27 cellular contexts compared by ENCODE assay signal in genomic region chr16:48833461-48833860, GRCh38.
DNase-seq lines count a peak whose midpoint lies in the region; ATAC-seq, FAIRE-seq and TF ChIP-seq lines count a peak whose summit lies in the region.
"Had no signal": no experiment of that assay in that cellular context is flagged by ENCODE, and none has a peak within 500 bp of the region (broad histone marks: within the 10 kb centered on the region; RNA-seq: fewer than 3 reads in every experiment).

No MANE protein-coding gene starts in this region.

- TF ChIP-seq POLR2A in HepG2 (IDR thresholded peaks at IDR 0.05; ENCODE audit: insufficient read depth in 1 of 2, low read depth in 2 of 2, low read length in 2 of 2): no peak
- no peak for TF ChIP-seq POLR2A in right lobe of liver (IDR thresholded peaks at IDR 0.05)
- TF ChIP-seq POLR2A in vagina (IDR thresholded peaks at IDR 0.05): no peak

- no peaks in the 10 kb centered on the region for H4K20me1 ChIP-seq in HepG2 (ENCODE audit: insufficient read depth, low read length)
- H4K20me1 ChIP-seq: BLaER1 treated with 17β-estradiol and CSF1 and Interleukin-3, amounts not matched to agents 10 nM and 100 nM had no signal

- intact Hi-C loops in HepG2 (cut with micrococcal nuclease; ENCODE audit: unreplicated experiment): no loop called here
- intact Hi-C loops in right lobe of liver (cut with DNase I): no loop called here
- intact Hi-C loops in head of caudate nucleus (cut with DNase I): no loop called here
- intact Hi-C loops in vagina (cut with DNase I): no loop called here

- H3K27ac ChIP-seq in HepG2 (ENCODE audit: extremely low read length, insufficient read depth, low read length) (no peak overlapping the region), right lobe of liver (no peak overlapping the region), endodermal cell (ENCODE audit: low read depth, low read length) (no peak overlapping the region), vagina (no peak overlapping the region)
- H3K27ac ChIP-seq: A549; BLaER1 treated with 17β-estradiol and CSF1 and Interleukin-3, amounts not matched to agents 10 nM and 100 nM; GM23248 had no signal

- no peaks in the 10 kb centered on the region for H3K9me3 Mint-ChIP-seq in endodermal cell
- H3K9me3 Mint-ChIP-seq: H9 had no signal

- no peaks in the 10 kb centered on the region for H3K36me3 Mint-ChIP-seq in endodermal cell (ENCODE audit: low read depth)
- H3K36me3 Mint-ChIP-seq: CD14-positive monocyte; CD8-positive, alpha-beta memory T cell had no signal

- POLR2A ChIA-PET in HepG2 (lab: Yijun Ruan, JAX): no interaction called here

- FAIRE-seq in HepG2 (lab: Jason Lieb, UNC) (no peak), urothelium cell line (lab: Jason Lieb, UNC) (peak; percentile 13)
- FAIRE-seq: A549, GM12891, GM18507 had no signal

- TF ChIP-seq CTCF in HepG2 (CRISPR knock-in tag; IDR thresholded peaks at IDR 0.05) (no peak), right lobe of liver (IDR thresholded peaks at IDR 0.05) (no peak), endodermal cell (conservative IDR thresholded peaks at IDR 0.05) (no peak), vagina (IDR thresholded peaks at IDR 0.05) (no peak)

- H3K36me3 ChIP-seq in HepG2 (replicated peaks in 1 of 2; ENCODE audit: control insufficient read depth in 1 of 2, insufficient read depth in 2 of 2, low read length in 2 of 2) (no peaks in the 10 kb centered on the region), right lobe of liver (no peaks in the 10 kb centered on the region), endodermal cell (ENCODE audit: control insufficient read depth, insufficient read depth, low read length) (no peaks in the 10 kb centered on the region), vagina (no peaks in the 10 kb centered on the region)
- H3K36me3 ChIP-seq: BE2C; BLaER1 treated with 17β-estradiol and CSF1 and Interleukin-3, amounts not matched to agents 10 nM and 100 nM had no signal

- H3K9me3 ChIP-seq in HepG2 (ENCODE audit: low read length) (no peaks in the 10 kb centered on the region), right lobe of liver (no peaks in the 10 kb centered on the region), endodermal cell (ENCODE audit: control insufficient read depth, low read length) (no peaks in the 10 kb centered on the region), vagina (no peaks in the 10 kb centered on the region)
- H3K9me3 ChIP-seq: A549; BE2C; BLaER1 treated with 17β-estradiol and CSF1 and Interleukin-3, amounts not matched to agents 10 nM and 100 nM had no signal

- H3K4me3 ChIP-seq in HepG2 (replicated peaks in 1 of 3; ENCODE audit: insufficient read depth in 1 of 3, low read depth in 2 of 3, low read length in 3 of 3): no peak overlapping the region
- no peak overlapping the region for H3K4me3 ChIP-seq in right lobe of liver
- no peak overlapping the region for H3K4me3 ChIP-seq in endodermal cell (ENCODE audit: low read length)
- no peak overlapping the region for H3K4me3 ChIP-seq in vagina
- H3K4me3 ChIP-seq: A549; BLaER1 treated with 17β-estradiol and CSF1 and Interleukin-3, amounts not matched to agents 10 nM and 100 nM; GM23248 had no signal

- ATAC-seq in HepG2 (no peak), right lobe of liver (no peak)
- ATAC-seq: A549, HCT116 had no signal

- no peak overlapping the region for H3K4me3 Mint-ChIP-seq in endodermal cell
- H3K4me3 Mint-ChIP-seq: CD14-positive monocyte; CD4-positive, alpha-beta T cell; CD8-positive, alpha-beta memory T cell; H9 had no signal

- no peaks in the 10 kb centered on the region for H3K27me3 Mint-ChIP-seq in endodermal cell (ENCODE audit: insufficient read depth)
- H3K27me3 Mint-ChIP-seq: CD4-positive, alpha-beta T cell; CD8-positive, alpha-beta memory T cell had no signal

- H3K4me2 ChIP-seq in HepG2 (ENCODE audit: low read depth, low read length): no peak overlapping the region
- H3K4me2 ChIP-seq: A549; BLaER1 treated with 17β-estradiol and CSF1 and Interleukin-3, amounts not matched to agents 10 nM and 100 nM had no signal

- WGBS in HepG2 (ENCODE audit: low lambda C conversion rate): 0% methylated on average over 2 of the region's 2 CpGs
- WGBS in right lobe of liver (ENCODE audit: insufficient coverage, low coverage, low lambda C conversion rate, missing lambda C conversion rate): 18% methylated on average over 2 of the region's 2 CpGs
- WGBS in endodermal cell (ENCODE audit: insufficient coverage in 1 of 2, insufficient read length in 1 of 2), 2 experiments: 77% methylated on average over 2 of the region's 2 CpGs; no CpG with 5 or more reads in 1 of the 2 experiments

- in situ Hi-C loops in HepG2 (cut with HindIII; ENCODE audit: extremely low pct_ligation_motif_present, low pct_unique_long_range_greater_than_20kb): no loop called here

- no peak for DNase-seq in HepG2 (ENCODE audit: low spot score)
- DNase-seq in right lobe of liver: no peak
- peak; percentile 49 for DNase-seq in cerebellar cortex (ENCODE audit: low spot score)
- DNase-seq in endodermal cell: peak; percentile 58
- no peak for DNase-seq in urothelium cell line (ENCODE audit: low spot score)
- no peak for DNase-seq in head of caudate nucleus
- DNase-seq in vagina (ENCODE audit: extremely low spot score in 2 of 2): no peak
- no peak for DNase-seq in RPMI8226
- DNase-seq: 8988T; ACHN; AML-193; BE2C; Calu3; CD4-positive, alpha-beta T cell; CD8-positive, alpha-beta memory T cell; COR-L47; DMS79; EL; GF-D8; GM23248; H9 had no signal

- no peak overlapping the region for H2AFZ ChIP-seq in HepG2 (ENCODE audit: low read length)
- H2AFZ ChIP-seq: GM23248 had no signal

- H3K27me3 ChIP-seq in HepG2 (ENCODE audit: control insufficient read depth in 1 of 2, insufficient read depth in 2 of 2, low read length in 2 of 2) (no peaks in the 10 kb centered on the region), right lobe of liver (no peaks in the 10 kb centered on the region), endodermal cell (ENCODE audit: control insufficient read depth, insufficient read depth, low read length, poor library complexity, severe bottlenecking) (no peaks in the 10 kb centered on the region), vagina (no peaks in the 10 kb centered on the region)
- H3K27me3 ChIP-seq: BE2C; BLaER1 treated with 17β-estradiol and CSF1 and Interleukin-3, amounts not matched to agents 10 nM and 100 nM had no signal

- BruUV-seq in HepG2 (replicated peaks; lab: Mats Ljungman, UMichigan): no TSS peak

- CTCF ChIA-PET in HepG2 (lab: Yijun Ruan, JAX; ENCODE audit: low intra/inter-chr PET ratio, low total read pairs): no interaction called here

- H3K79me2 ChIP-seq in HepG2 (ENCODE audit: insufficient read depth, low read length): no peaks in the 10 kb centered on the region

- no peak overlapping the region for H3K27ac Mint-ChIP-seq in endodermal cell
- H3K27ac Mint-ChIP-seq: CD4-positive, alpha-beta T cell; CD8-positive, alpha-beta memory T cell; H9 had no signal

- H3K4me1 ChIP-seq in HepG2 (ENCODE audit: insufficient read depth, low read length): no peaks in the 10 kb centered on the region
- no peaks in the 10 kb centered on the region for H3K4me1 ChIP-seq in right lobe of liver
- no peaks in the 10 kb centered on the region for H3K4me1 ChIP-seq in endodermal cell (ENCODE audit: control insufficient read depth, insufficient read depth, low read length)
- no peaks in the 10 kb centered on the region for H3K4me1 ChIP-seq in vagina
- H3K4me1 ChIP-seq: A549; BE2C; BLaER1 treated with 17β-estradiol and CSF1 and Interleukin-3, amounts not matched to agents 10 nM and 100 nM had no signal

- TF ChIP-seq RAD21 in HepG2 (CRISPR knock-in tag; IDR thresholded peaks at IDR 0.05): no peak

- peaks cover 11% of the 10 kb centered on the region for H3K4me1 Mint-ChIP-seq in endodermal cell
- H3K4me1 Mint-ChIP-seq: CD14-positive monocyte; CD8-positive, alpha-beta memory T cell had no signal

- no peak overlapping the region for H3K9ac ChIP-seq in HepG2 (ENCODE audit: insufficient read depth, low read depth, low read length)
- no peak overlapping the region for H3K9ac ChIP-seq in endodermal cell (ENCODE audit: extremely low read depth, low read length, poor library complexity, severe bottlenecking)
- H3K9ac ChIP-seq: BLaER1 treated with 17β-estradiol and CSF1 and Interleukin-3, amounts not matched to agents 10 nM and 100 nM; GM23248 had no signal

- TF ChIP-seq EP300 in HepG2 (IDR thresholded peaks at IDR 0.05; ENCODE audit: low read depth in 2 of 2, low read length in 2 of 2) (no peak), HepG2 (CRISPR knock-in tag; IDR thresholded peaks at IDR 0.05; ENCODE audit: borderline replicate concordance) (no peak)

TF ChIP-seq in HepG2, 621 proteins besides CTCF, POLR2A, EP300 and RAD21:
- TF ChIP-seq ZBTB37 (CRISPR knock-in tag; IDR thresholded peaks at IDR 0.05): no peak
- TF ChIP-seq ZNF567 (CRISPR knock-in tag; IDR thresholded peaks at IDR 0.05; ENCODE audit: borderline replicate concordance): no peak
- TF ChIP-seq CREB1 (IDR thresholded peaks at IDR 0.05): peak; percentile 5; the same call in 1 of the 2 replicates
- TF ChIP-seq CREB1 (CRISPR knock-in tag; IDR thresholded peaks at IDR 0.05): no peak

Comparison
In these comparisons a context has a peak if more than half of its experiments do, and no peak if none do; other contexts are left out.
1. DNase-seq: peak in cerebellar cortex (single experiment) and endodermal cell (single experiment); none in HepG2 (single experiment), right lobe of liver (0 of 3), urothelium cell line (single experiment), head of caudate nucleus (0 of 42), vagina (0 of 2) and RPMI8226 (single experiment).